ENCODE assay signal across 25 cellular contexts in the genomic region with DNA sequence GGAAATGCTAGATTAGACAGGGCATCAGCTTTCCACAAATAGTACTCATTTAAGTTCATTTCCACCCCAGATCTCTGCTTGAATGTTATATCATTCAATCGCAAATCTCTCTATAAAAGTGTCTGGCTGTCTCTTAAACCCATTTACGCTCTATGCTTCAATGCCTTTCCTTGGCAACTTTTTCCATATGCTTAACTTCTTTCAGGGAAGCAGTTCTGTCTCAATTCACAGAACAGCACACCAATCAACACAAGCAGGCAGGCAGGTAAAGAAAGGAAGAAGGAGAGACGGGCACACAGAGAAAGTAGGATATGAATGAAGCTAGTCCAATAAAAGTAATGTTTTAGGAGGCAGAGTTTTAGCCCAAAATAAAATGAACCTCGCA.
DNase-seq lines count a peak whose midpoint lies in the region; ATAC-seq, FAIRE-seq and TF ChIP-seq lines count a peak whose summit lies in the region.
"Had no signal": no experiment of that assay in that cellular context is flagged by ENCODE, and none has a peak within 500 bp of the region (broad histone marks: within the 10 kb centered on the region; RNA-seq: fewer than 3 reads in every experiment).

No MANE protein-coding gene starts in this region.

- H3K4me3 Mint-ChIP-seq in T-cell = no peak overlapping the region
- no peak overlapping the region for H3K4me3 Mint-ChIP-seq in naive thymus-derived CD4-positive, alpha-beta T cell
- H3K4me3 Mint-ChIP-seq: activated CD4-positive, alpha-beta T cell treated with anti-CD3 and anti-CD28 coated beads, Interleukin-2, amount 10 ng/mL, durations not matched to agents 7 days and 5 days; memory B cell had no signal

- H3K36me3 ChIP-seq in mucosa of rectum (ENCODE audit: control insufficient read depth in 2 of 2, insufficient read depth in 2 of 2, low read length in 2 of 2) = no peaks in the 10 kb centered on the region
- no peaks in the 10 kb centered on the region for H3K36me3 ChIP-seq in naive thymus-derived CD4-positive, alpha-beta T cell (ENCODE audit: control insufficient read depth in 2 of 3, insufficient read depth in 3 of 3, low read length in 3 of 3)

- H3K9me3 Mint-ChIP-seq in T-cell = no peaks in the 10 kb centered on the region
- peaks cover 0 to 3% (median 0%) of the 10 kb centered on the region in 11 donors for H3K9me3 Mint-ChIP-seq in naive thymus-derived CD4-positive, alpha-beta T cell
- H3K9me3 Mint-ChIP-seq: activated CD4-positive, alpha-beta T cell treated with anti-CD3 and anti-CD28 coated beads, Interleukin-2, amount 10 ng/mL, durations not matched to agents 7 days and 5 days; memory B cell had no signal

- no peaks in the 10 kb centered on the region for H3K27me3 ChIP-seq in mucosa of rectum (ENCODE audit: control insufficient read depth in 2 of 2, insufficient read depth in 2 of 2, low read length in 2 of 2)
- no peaks in the 10 kb centered on the region for H3K27me3 ChIP-seq in naive thymus-derived CD4-positive, alpha-beta T cell (ENCODE audit: control insufficient read depth in 2 of 2, insufficient read depth in 2 of 2, low read length in 2 of 2)

- H3K4me3 ChIP-seq in A549 (no peak overlapping the region), mucosa of rectum (ENCODE audit: low read length in 2 of 2) (no peak overlapping the region)
- no peak overlapping the region for H3K4me3 ChIP-seq in naive thymus-derived CD4-positive, alpha-beta T cell (ENCODE audit: low read length)
- H3K4me3 ChIP-seq: coronary artery, hepatocyte had no signal

- no peak overlapping the region for H3K9ac ChIP-seq in mucosa of rectum (ENCODE audit: low read depth in 1 of 2, low read length in 2 of 2)

- FAIRE-seq in A549 (lab: Jason Lieb, UNC) = peak; percentile 7
- peak; percentile 58 for FAIRE-seq in GM12891 (lab: Jason Lieb, UNC)
- FAIRE-seq: astrocyte, islet of Langerhans, TTC549 had no signal

- ATAC-seq in A549 (no peak), T-cell (replicated peaks in 1 of 4) (no peak), esophagus mucosa (no peak)
- ATAC-seq in naive thymus-derived CD4-positive, alpha-beta T cell = no peak
- ATAC-seq: HCT116 had no signal

- TF ChIP-seq RAD21 in A549 (conservative IDR thresholded peaks at IDR 0.05 in 1 of 2, IDR thresholded peaks at IDR 0.05 in 1 of 2) = no peak

- DNase-seq in A549 (ENCODE audit: low read depth in 1 of 2, low spot score in 1 of 2) = no peak
- no peak for DNase-seq in GM12891 (ENCODE audit: insufficient read length, low spot score)
- no peak for DNase-seq in T-cell
- DNase-seq in central memory CD4-positive, alpha-beta T cell = no peak
- DNase-seq in naive thymus-derived CD4-positive, alpha-beta T cell = no peak
- DNase-seq: activated CD4-positive, alpha-beta T cell treated with anti-CD3 and anti-CD28 coated beads, Interleukin-2, amount 10 ng/mL, durations not matched to agents 7 days and 5 days; activated naive CD4-positive, alpha-beta T cell treated with anti-CD3 and anti-CD28 coated beads, Interleukin-2, amount 50 U/mL, for 16 hours; Caco-2; Karpas-422; NCI-H1105; NCI-H2107; NCI-H774; retina; stimulated activated naive CD4-positive, alpha-beta T cell had no signal

- H3K27ac Mint-ChIP-seq in T-cell = no peak overlapping the region
- peak overlapping the region in 1 of 9 donors; percentile 41 for H3K27ac Mint-ChIP-seq in naive thymus-derived CD4-positive, alpha-beta T cell
- H3K27ac Mint-ChIP-seq: activated CD4-positive, alpha-beta T cell treated with anti-CD3 and anti-CD28 coated beads, Interleukin-2, amount 10 ng/mL, durations not matched to agents 7 days and 5 days; memory B cell had no signal

- intact Hi-C loops in naive thymus-derived CD4-positive, alpha-beta T cell (cut with micrococcal nuclease) = no loop called here

- peaks cover 29 to 37% (median 34%) of the 10 kb centered on the region in 3 donors for H3K4me1 Mint-ChIP-seq in T-cell
- peaks cover 11 to 55% (median 36%) of the 10 kb centered on the region in 7 donors for H3K4me1 Mint-ChIP-seq in naive thymus-derived CD4-positive, alpha-beta T cell

- no peaks in the 10 kb centered on the region for H3K27me3 Mint-ChIP-seq in T-cell
- no peaks in the 10 kb centered on the region for H3K27me3 Mint-ChIP-seq in naive thymus-derived CD4-positive, alpha-beta T cell
- H3K27me3 Mint-ChIP-seq: activated CD4-positive, alpha-beta T cell treated with anti-CD3 and anti-CD28 coated beads, Interleukin-2, amount 10 ng/mL, durations not matched to agents 7 days and 5 days; memory B cell had no signal

- H3K4me1 ChIP-seq in A549 (peaks cover 5% of the 10 kb centered on the region; the same call in 2 of the 3 replicates), mucosa of rectum (ENCODE audit: control insufficient read depth in 2 of 2, insufficient read depth in 2 of 2, low read length in 2 of 2) (peaks cover 11 to 30% of the 10 kb centered on the region in 2 donors)
- H3K4me1 ChIP-seq in naive thymus-derived CD4-positive, alpha-beta T cell (ENCODE audit: control insufficient read depth in 2 of 2, insufficient read depth in 2 of 2, low read length in 2 of 2) = no peaks in the 10 kb centered on the region
- H3K4me1 ChIP-seq: Caco-2 had no signal

- 93% methylated on average over 4 of the region's 4 CpGs for WGBS in A549 (ENCODE audit: missing lambda C conversion rate)

- no peak overlapping the region for H3K4me2 ChIP-seq in A549

- no peak for TF ChIP-seq EP300 in A549 (IDR thresholded peaks at IDR 0.05)

- TF ChIP-seq CTCF in A549 (IDR thresholded peaks at IDR 0.05) = no peak
- TF ChIP-seq CTCF in VCaP (conservative IDR thresholded peaks at IDR 0.05) = no peak

- CTCF ChIA-PET in A549 (lab: Yijun Ruan, JAX) = interaction anchor here (1.0 to 1.9 kb wide), 3 partner anchors 12 to 354 kb away, joined by 3 to 6 read pairs (median 4); no protein-coding TSS in a partner anchor
- CTCF ChIA-PET in T-cell (lab: Charles Lee) = no interaction called here
- CTCF ChIA-PET in naive thymus-derived CD4-positive, alpha-beta T cell (lab: Charles Lee) = interaction anchor here (1.2 kb wide), 1 partner anchor 9 kb away, joined by 3 read pairs; no protein-coding TSS in a partner anchor

- no peak for TF ChIP-seq POLR2A in A549 (IDR thresholded peaks at IDR 0.05; ENCODE audit: low read length)
- no peak for TF ChIP-seq POLR2A in GM12891 (IDR thresholded peaks at IDR 0.05; ENCODE audit: low read depth, low read length)

- H3K9me3 ChIP-seq in A549 (no peaks in the 10 kb centered on the region; the same call in 2 of the 3 replicates), mucosa of rectum (ENCODE audit: control insufficient read depth in 2 of 2, low read length in 2 of 2) (no peaks in the 10 kb centered on the region)
- no peaks in the 10 kb centered on the region for H3K9me3 ChIP-seq in naive thymus-derived CD4-positive, alpha-beta T cell (ENCODE audit: control insufficient read depth in 2 of 3, low read length in 3 of 3)
- H3K9me3 ChIP-seq: Caco-2 had no signal

- H3K27ac ChIP-seq in A549 = no peak overlapping the region
- H3K27ac ChIP-seq in VCaP = peak overlapping the region; percentile 59
- peak overlapping the region; percentile 13 to 27 for H3K27ac ChIP-seq in mucosa of rectum (ENCODE audit: low read depth in 2 of 2, low read length in 2 of 2)
- no peak overlapping the region for H3K27ac ChIP-seq in naive thymus-derived CD4-positive, alpha-beta T cell (ENCODE audit: low read depth, low read length)
- H3K27ac ChIP-seq: coronary artery, hepatocyte, RWPE1 had no signal

- H3K36me3 Mint-ChIP-seq in T-cell = peaks cover 17% of the 10 kb centered on the region
- H3K36me3 Mint-ChIP-seq in naive thymus-derived CD4-positive, alpha-beta T cell = peaks cover 4 to 40% (median 21%) of the 10 kb centered on the region in 5 donors

- POLR2A ChIA-PET in A549 (lab: Yijun Ruan, JAX) = no interaction called here
- POLR2A ChIA-PET in T-cell (lab: Charles Lee) = no interaction called here
- POLR2A ChIA-PET in naive thymus-derived CD4-positive, alpha-beta T cell (lab: Charles Lee) = no interaction called here

TF ChIP-seq in A549, 52 proteins besides CTCF, POLR2A, EP300 and RAD21 (continues in another document):
- TF ChIP-seq KDM5A (IDR thresholded peaks at IDR 0.05) (no peak), ZC3H11A (IDR thresholded peaks at IDR 0.05) (no peak), BHLHE40 (IDR thresholded peaks at IDR 0.05; ENCODE audit: low read depth, low read length) (no peak), ESRRA (IDR thresholded peaks at IDR 0.05; ENCODE audit: borderline replicate concordance, low read length) (no peak), ZFP36 (IDR thresholded peaks at IDR 0.05; ENCODE audit: borderline replicate concordance, partially characterized antibody) (no peak), CBX2 (IDR thresholded peaks at IDR 0.05; ENCODE audit: borderline replicate concordance, low read depth) (no peak), PBX3 (IDR thresholded peaks at IDR 0.05) (no peak), HEYL (CRISPR knock-in tag; IDR thresholded peaks at IDR 0.05) (no peak)

TF ChIP-seq in GM12891, 5 proteins besides CTCF, POLR2A, EP300 and RAD21:
- TF ChIP-seq TAF1 (IDR thresholded peaks at IDR 0.05; ENCODE audit: low read depth, low read length) = no peak
- TF ChIP-seq POU2F2 (IDR thresholded peaks at IDR 0.05; ENCODE audit: low read depth, low read length) = no peak
- TF ChIP-seq SPI1 (IDR thresholded peaks at IDR 0.05; ENCODE audit: low read depth, low read length) = no peak
- no peak for TF ChIP-seq POLR2AphosphoS5 (IDR thresholded peaks at IDR 0.05; ENCODE audit: low read depth, low read length)
- no peak for TF ChIP-seq PAX5 (IDR thresholded peaks at IDR 0.05; ENCODE audit: insufficient read depth, low read length, severe bottlenecking)
TF ChIP-seq in GM12891: peak in this region for 0.

Comparison
In these comparisons a context has a peak if more than half of its experiments do, and no peak if none do; other contexts are left out.
1. H3K27ac ChIP-seq: peak in VCaP (single experiment) and mucosa of rectum (2 of 2); none in A549 (0 of 2) and naive thymus-derived CD4-positive, alpha-beta T cell (single experiment).
2. CTCF ChIA-PET loops: an anchor here in A549 (1.0 to 1.9 kb wide) and naive thymus-derived CD4-positive, alpha-beta T cell (1.2 kb wide); none called in T-cell.